ENCODE assay signal across 8 cellular contexts in genomic region chr5:136020383-136021015, GRCh38. TPM values are rescaled to one million over a fixed set of nuclear protein-coding genes. Genes with fewer than 3 reads are reported as not detected.
DNase-seq lines count a peak whose midpoint lies in the region; ATAC-seq and TF ChIP-seq lines count a peak whose summit lies in the region.

No MANE protein-coding gene starts in this region.

- TF ChIP-seq CTCF in Calu3 (IDR thresholded peaks at IDR 0.05; ENCODE audit: unreplicated experiment) (no peak), body of pancreas (IDR thresholded peaks at IDR 0.05) (no peak), nephron progenitor cell (IDR thresholded peaks at IDR 0.05) (no peak), endothelial cell (IDR thresholded peaks at IDR 0.05; ENCODE audit: unreplicated experiment) (no peak)

- H3K36me3 Mint-ChIP-seq in Calu3 (ENCODE audit: insufficient read depth, unreplicated experiment) (peaks cover 20% of the 10 kb centered on the region), nephron progenitor cell (ENCODE audit: low read depth) (no peaks in the 10 kb centered on the region), endothelial cell (ENCODE audit: low read depth, unreplicated experiment) (no peaks in the 10 kb centered on the region)

- CTCF ChIA-PET in Calu3 (lab: Charles Lee) = interaction anchor here (0.7 to 1.5 kb wide), 5 partner anchors 14 to 76 kb away, joined by 3 read pairs; no protein-coding TSS in a partner anchor

- H3K27ac Mint-ChIP-seq in Calu3 (ENCODE audit: unreplicated experiment) (peak overlapping the region; percentile 88), nephron progenitor cell (peak overlapping the region; percentile 23), endothelial cell (ENCODE audit: unreplicated experiment) (no peak overlapping the region)

- peak overlapping the region in 1 of 4 donors; percentile 3 for H3K27ac ChIP-seq in body of pancreas

- H3K27me3 ChIP-seq in body of pancreas = no peaks in the 10 kb centered on the region

- no peaks in the 10 kb centered on the region for H3K9me3 ChIP-seq in body of pancreas

- WGBS in body of pancreas, 2 donors = 50 to 59% methylated on average over 10 of the region's 10 CpGs

- H3K36me3 ChIP-seq in body of pancreas (replicated peaks in 1 of 2; ENCODE audit: insufficient read depth in 1 of 2, low read depth in 2 of 2) = no peaks in the 10 kb centered on the region

- H3K9me3 Mint-ChIP-seq in Calu3 (ENCODE audit: low read depth, unreplicated experiment) (peaks cover 3% of the 10 kb centered on the region), nephron progenitor cell (no peaks in the 10 kb centered on the region), endothelial cell (ENCODE audit: unreplicated experiment) (no peaks in the 10 kb centered on the region)

- TF ChIP-seq POLR2A in body of pancreas (IDR thresholded peaks at IDR 0.05) = no peak

- peaks cover 72% of the 10 kb centered on the region for H3K4me1 Mint-ChIP-seq in Calu3 (ENCODE audit: low read depth, unreplicated experiment)
- H3K4me1 Mint-ChIP-seq in nephron progenitor cell = peaks cover 44% of the 10 kb centered on the region
- peaks cover 12% of the 10 kb centered on the region for H3K4me1 Mint-ChIP-seq in endothelial cell (ENCODE audit: unreplicated experiment)

- no TSS peak for BruUV-seq in Calu3 (replicated peaks; lab: Mats Ljungman, UMichigan)

- ATAC-seq in body of pancreas (no peak), HG03520 (IDR thresholded peaks at IDR 0.05; ENCODE audit: unreplicated experiment) (no peak), HG03097 (IDR thresholded peaks at IDR 0.05; ENCODE audit: low FRiP score, unreplicated experiment) (no peak)

- H3K27me3 Mint-ChIP-seq in Calu3 (ENCODE audit: unreplicated experiment) (no peaks in the 10 kb centered on the region), nephron progenitor cell (ENCODE audit: low read depth, poor library complexity) (peaks cover 22% of the 10 kb centered on the region), endothelial cell (ENCODE audit: unreplicated experiment) (peaks cover 6% of the 10 kb centered on the region)

- intact Hi-C loops in Calu3 (cut with micrococcal nuclease; ENCODE audit: unreplicated experiment) (no loop called here), body of pancreas (cut with DNase I) (no loop called here)

- peak overlapping the region; percentile 44 for H3K4me3 Mint-ChIP-seq in Calu3 (ENCODE audit: low read depth, unreplicated experiment)
- peak overlapping the region; percentile 13 for H3K4me3 Mint-ChIP-seq in nephron progenitor cell
- no peak overlapping the region for H3K4me3 Mint-ChIP-seq in endothelial cell (ENCODE audit: unreplicated experiment)

- H3K4me3 ChIP-seq in body of pancreas = no peak overlapping the region

- DNase-seq in Calu3 (peak; percentile 79), LoVo (ENCODE audit: low spot score) (peak; percentile 30), body of pancreas (peak in 3 of 4 donors; percentile 25 to 58 (median 55)), nephron progenitor cell (no peak), endothelial cell (ENCODE audit: low spot score) (no peak)
- DNase-seq in activated CD4-positive, alpha-beta T cell treated with anti-CD3 and anti-CD28 coated beads for 1 hour = no peak

- H3K4me1 ChIP-seq in body of pancreas = peaks cover 5% of the 10 kb centered on the region

RNA-seq across cellular contexts. Expression of gene TGFBI, which starts 8.3 kb away (rescaled TPM):
- total RNA-seq in Calu3 (2022) = 41.4 and 95.2 TPM in 2 replicates
- 10 to 100 TPM in 1 of 2 donors, 1 to 10 TPM in 1; 7.6 to 23.9 TPM for total RNA-seq in body of pancreas
- total RNA-seq in endothelial cell (ENCODE audit: unreplicated experiment) = 27.9 TPM

Comparison
In these comparisons a context has a peak if more than half of its experiments do, and no peak if none do; other contexts are left out.
1. DNase-seq: peak in Calu3 (single experiment), LoVo (single experiment) and body of pancreas (3 of 4); none in nephron progenitor cell (single experiment), endothelial cell (single experiment) and activated CD4-positive, alpha-beta T cell treated with anti-CD3 and anti-CD28 coated beads for 1 hour (single experiment).